ENCODE assay signal across 1 cellular context in the genomic region with DNA sequence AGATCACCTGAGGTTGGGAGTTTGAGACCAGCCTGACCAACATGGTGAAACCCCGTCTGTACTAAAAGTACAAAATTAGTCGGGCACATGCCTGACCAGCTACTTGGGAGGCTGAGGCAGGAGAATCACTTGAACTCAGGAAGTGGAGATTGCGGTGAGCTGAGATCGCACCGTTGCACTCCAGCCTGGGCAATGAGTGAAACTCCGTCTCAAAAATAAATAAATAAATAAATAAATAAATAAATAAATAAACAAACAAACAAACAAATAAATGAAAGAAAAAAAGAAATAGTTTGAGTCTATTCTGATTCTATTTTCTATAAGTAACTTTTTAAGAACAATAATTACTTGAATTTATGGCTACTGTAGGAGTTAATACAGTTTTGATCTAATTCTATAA. TPM values are rescaled to one million over a fixed set of nuclear protein-coding genes. Genes with fewer than 3 reads are reported as not detected.
"Had no signal": no experiment of that assay in that cellular context is flagged by ENCODE, and none has a peak within 500 bp of the region (broad histone marks: within the 10 kb centered on the region; RNA-seq: fewer than 3 reads in every experiment).

No MANE protein-coding gene starts in this region.

RNA-seq across cellular contexts. Expression of a gene that starts 6.3 kb away (rescaled TPM):
- total RNA-seq: thoracic aorta had no signal
